Comparison of ENCODE assay signal across 8 cellular contexts in genomic region chrX:48470110-48470832, GRCh38. TPM values are rescaled to one million over a fixed set of nuclear protein-coding genes. Genes with fewer than 3 reads are reported as not detected.
A peak's percentile ranks its signal among the peaks of the same experiment; 100 is the strongest.
DNase-seq lines count a peak whose midpoint lies in the region; TF ChIP-seq lines count a peak whose summit lies in the region.

TSS of gene SLC38A5 (minus strand) at chrX:48470260. CDS start at chrX:48467924, 2,336 bp downstream.

- H3K4me3 ChIP-seq in AG04450 (ENCODE audit: low read depth, low read length) (peak within 1 kb of the TSS; percentile 49), mucosa of stomach (ENCODE audit: low read length) (no peak within 1 kb of the TSS)
- H3K4me3 ChIP-seq in Jurkat, Clone E6-1 (ENCODE audit: low read length) = peak within 1 kb of the TSS; percentile 69

- no peak for TF ChIP-seq CTCF in AG04450 (IDR thresholded peaks at IDR 0.05; ENCODE audit: low read depth, low read length)

- DNase-seq in AG04450 (ENCODE audit: low read depth, low spot score) = no peak
- DNase-seq in Jurkat, Clone E6-1 (ENCODE audit: low read depth, low spot score) = no peak
- no peak for DNase-seq in dermis blood vessel endothelial cell
- no peak for DNase-seq in NCI-H187 treated with DMSO at 0.1 percent for 48 hours (lab: John Stamatoyannopoulos, UW)
- no peak for DNase-seq in iPS-NIHi7 (ENCODE audit: extremely low spot score)
- DNase-seq in NCI-H226 = no peak
- DNase-seq in NCI-H1105 treated with DMSO at 0.1 percent for 48 hours (lab: John Stamatoyannopoulos, UW) = no peak

- H3K27me3 ChIP-seq in AG04450 (ENCODE audit: control insufficient read depth, insufficient read depth, low read length) (no peaks in the 10 kb centered on the region), mucosa of stomach (ENCODE audit: control insufficient read depth, insufficient read depth, low read length) (peaks cover 5% of the 10 kb centered on the region)

- H3K4me1 ChIP-seq in mucosa of stomach (ENCODE audit: control insufficient read depth, insufficient read depth, low read length) = peaks cover 16% of the 10 kb centered on the region

- no peaks in the 10 kb centered on the region for H3K9me3 ChIP-seq in AG04450 (ENCODE audit: control insufficient read depth, insufficient read depth, low read length)
- H3K9me3 ChIP-seq in mucosa of stomach (ENCODE audit: control insufficient read depth, low read length) = no peaks in the 10 kb centered on the region

- no peak within 1 kb of the TSS for H3K27ac ChIP-seq in AG04450 (ENCODE audit: low read depth, low read length)

- H3K36me3 ChIP-seq in mucosa of stomach (ENCODE audit: control insufficient read depth, insufficient read depth, low read length) = no peaks in the 10 kb centered on the region

- peak within 1 kb of the TSS; percentile 55 for H3K9ac ChIP-seq in mucosa of stomach (ENCODE audit: low read length)

- CTCF ChIA-PET in AG04450 (lab: Charles Lee) = no interaction called here

- POLR2A ChIA-PET in AG04450 (lab: Yijun Ruan, JAX) = no interaction called here

RNA-seq across cellular contexts. Expression of gene SLC38A5, which starts in this region (rescaled TPM):
- 19.1 and 22.3 TPM in 2 replicates for polyA plus RNA-seq in AG04450 (2011; rRNA removed)
- 33.1 and 44.6 TPM in 2 replicates for polyA minus RNA-seq in AG04450 (2011; rRNA and poly(A)+ RNA removed)
- polyA plus RNA-seq in Jurkat, Clone E6-1 (2012; ENCODE audit: insufficient read depth, insufficient read length) = 39.7 TPM
- total RNA-seq in dermis blood vessel endothelial cell = 10.6 and 24.2 TPM in 2 replicates
